ENCODE assay signal across 15 cellular contexts in genomic region chr9:94846739-94847138, GRCh38.
DNase-seq lines count a peak whose midpoint lies in the region; ATAC-seq, FAIRE-seq and TF ChIP-seq lines count a peak whose summit lies in the region.
"Had no signal": no experiment of that assay in that cellular context is flagged by ENCODE, and none has a peak within 500 bp of the region (broad histone marks: within the 10 kb centered on the region; RNA-seq: fewer than 3 reads in every experiment).

No MANE protein-coding gene starts in this region.

- CTCF ChIA-PET in Caco-2 (lab: Charles Lee) (no interaction called here), GM12878 (lab: Yijun Ruan, JAX) (no interaction called here)

- WGBS in GM12878 (ENCODE audit: insufficient coverage, insufficient replicate concordance, low lambda C conversion rate, missing lambda C conversion rate): 100% methylated on average over 3 of the region's 3 CpGs
- WGBS in trophoblast cell (ENCODE audit: extremely low coverage, insufficient coverage, insufficient read length): no CpG with 5 or more reads among the region's 3 CpGs

- H4K20me1 ChIP-seq in GM12878 (ENCODE audit: control insufficient read depth, insufficient read depth): no peaks in the 10 kb centered on the region

- H3K14ac ChIP-seq in trophoblast cell (ENCODE audit: low read length): no peak overlapping the region

- H3K27me3 Mint-ChIP-seq in Caco-2 (ENCODE audit: insufficient read depth, unreplicated experiment): no peaks in the 10 kb centered on the region

- peaks cover 19% of the 10 kb centered on the region for H3K4me1 Mint-ChIP-seq in Caco-2 (ENCODE audit: low read depth, unreplicated experiment)
- H3K4me1 Mint-ChIP-seq: CD14-positive monocyte had no signal

- TF ChIP-seq CTCF in Caco-2 (IDR thresholded peaks at IDR 0.05; ENCODE audit: insufficient read depth in 1 of 2, low read depth in 1 of 2, low read length in 1 of 2, severe bottlenecking in 1 of 2, unreplicated experiment in 1 of 2): no peak
- TF ChIP-seq CTCF in GM12878 (IDR thresholded peaks at IDR 0.05 in 2 of 3, conservative IDR thresholded peaks at IDR 0.05 in 1 of 3; ENCODE audit: control insufficient read depth in 2 of 3, extremely low read depth in 1 of 3, insufficient read depth in 1 of 3, low read depth in 3 of 3, low read length in 3 of 3): no peak

- H3K79me2 ChIP-seq in GM12878 (ENCODE audit: control insufficient read depth, insufficient read depth, low read length): no peaks in the 10 kb centered on the region
- no peaks in the 10 kb centered on the region for H3K79me2 ChIP-seq in trophoblast cell (ENCODE audit: control insufficient read depth, insufficient read depth, low read length, poor library complexity)

- H3K9me3 ChIP-seq in Caco-2 (no peaks in the 10 kb centered on the region), GM12878 (replicated peaks; ENCODE audit: control insufficient read depth, insufficient read depth, low read length) (no peaks in the 10 kb centered on the region), muscle layer of duodenum (ENCODE audit: control insufficient read depth in 1 of 2, low read length in 2 of 2) (no peaks in the 10 kb centered on the region), trophoblast cell (ENCODE audit: insufficient read depth, low read depth, low read length) (no peaks in the 10 kb centered on the region)
- H3K9me3 ChIP-seq: MG63 had no signal

- H4K12ac ChIP-seq in trophoblast cell (ENCODE audit: low read depth, low read length): no peak overlapping the region

- H3K4me1 ChIP-seq in Caco-2 (peaks cover 6% of the 10 kb centered on the region), GM12878 (ENCODE audit: control insufficient read depth, insufficient read depth, low read length) (no peaks in the 10 kb centered on the region), muscle layer of duodenum (ENCODE audit: control insufficient read depth in 1 of 2, insufficient read depth in 2 of 2, low read length in 2 of 2) (no peaks in the 10 kb centered on the region), trophoblast cell (ENCODE audit: control insufficient read depth in 1 of 2, insufficient read depth in 2 of 2, low read length in 2 of 2) (peaks cover 5% of the 10 kb centered on the region in 2 experiments)

- no peak overlapping the region for H2BK12ac ChIP-seq in trophoblast cell (ENCODE audit: low read length)

- H3K36me3 ChIP-seq in Caco-2 (ENCODE audit: control insufficient read depth, insufficient read depth, low read length) (no peaks in the 10 kb centered on the region), GM12878 (ENCODE audit: control insufficient read depth in 2 of 2, insufficient read depth in 2 of 2, low read length in 1 of 2) (no peaks in the 10 kb centered on the region), muscle layer of duodenum (ENCODE audit: control insufficient read depth in 1 of 2, insufficient read depth in 2 of 2, low read length in 2 of 2) (no peaks in the 10 kb centered on the region), trophoblast cell (ENCODE audit: control insufficient read depth in 1 of 2, insufficient read depth in 2 of 2, low read length in 2 of 2) (peaks cover 0 to 1% of the 10 kb centered on the region in 2 experiments)
- H3K36me3 ChIP-seq: MG63 had no signal

- RAD21 ChIA-PET in GM12878 (lab: Charles Lee; ENCODE audit: unreplicated experiment): no interaction called here

- no TSS peak for BruUV-seq in Caco-2 (replicated peaks; lab: Mats Ljungman, UMichigan)
- no TSS peak for BruUV-seq in GM12878 (replicated peaks; lab: Mats Ljungman, UMichigan)

- H4K8ac ChIP-seq in trophoblast cell (ENCODE audit: low read depth, low read length): no peak overlapping the region

- no peak overlapping the region for H2AFZ ChIP-seq in GM12878 (ENCODE audit: control insufficient read depth, low read depth, low read length)
- H2AFZ ChIP-seq in trophoblast cell (ENCODE audit: insufficient read depth, low read length, poor library complexity): no peak overlapping the region

- peaks cover 10% of the 10 kb centered on the region for H3K9me3 Mint-ChIP-seq in Caco-2 (ENCODE audit: unreplicated experiment)
- H3K9me3 Mint-ChIP-seq: CD14-positive monocyte had no signal

- H3K18ac ChIP-seq in trophoblast cell (ENCODE audit: low read length): no peak overlapping the region

- no peak overlapping the region for H3K23ac ChIP-seq in trophoblast cell (ENCODE audit: low read length)

- SMC1A ChIA-PET in GM12878 (lab: Charles Lee; ENCODE audit: uncharacterized antibody, unreplicated experiment): interaction anchor here (1.3 to 3.2 kb wide), 2 partner anchors 14 to 39 kb away, joined by 3 to 10 read pairs; no protein-coding TSS in a partner anchor

- H3K27me3 ChIP-seq in Caco-2 (replicated peaks; ENCODE audit: control insufficient read depth, insufficient read depth, low read length) (no peaks in the 10 kb centered on the region), GM12878 (replicated peaks in 1 of 2; ENCODE audit: control insufficient read depth in 2 of 2, insufficient read depth in 2 of 2, low read length in 1 of 2) (no peaks in the 10 kb centered on the region), muscle layer of duodenum (ENCODE audit: low read depth, low read length) (no peaks in the 10 kb centered on the region), trophoblast cell (ENCODE audit: insufficient read depth, low read length) (no peaks in the 10 kb centered on the region)
- H3K27me3 ChIP-seq: MG63 had no signal

- no peak for FAIRE-seq in GM12878 (lab: Jason Lieb, UNC)
- FAIRE-seq: H1 had no signal

- H3K9ac ChIP-seq in GM12878 (ENCODE audit: control insufficient read depth, insufficient read depth, low read length) (no peak overlapping the region), trophoblast cell (ENCODE audit: low read length) (no peak overlapping the region)

- intact Hi-C loops in Caco-2 (cut with micrococcal nuclease; ENCODE audit: unreplicated experiment) (no loop called here), GM12878 (cut with micrococcal nuclease; ENCODE audit: unreplicated experiment) (no loop called here)

- ATAC-seq in GM12878 (no peak), HG02870 (IDR thresholded peaks at IDR 0.05; ENCODE audit: unreplicated experiment) (no peak)

- peaks cover 4% of the 10 kb centered on the region for H3K79me1 ChIP-seq in trophoblast cell (ENCODE audit: low read length)

- no peak overlapping the region for H4K91ac ChIP-seq in trophoblast cell (ENCODE audit: low read depth, low read length)

- H2AK5ac ChIP-seq in trophoblast cell (ENCODE audit: low read length): no peak overlapping the region

- H3K4me2 ChIP-seq in GM12878 (ENCODE audit: control insufficient read depth, insufficient read depth) (no peak overlapping the region), trophoblast cell (ENCODE audit: low read length) (no peak overlapping the region)

- no peak for TF ChIP-seq EP300 in GM12878 (IDR thresholded peaks at IDR 0.05; ENCODE audit: borderline replicate concordance in 1 of 2, control insufficient read depth in 1 of 2, low read depth in 2 of 2, low read length in 2 of 2)

- H3K4me3 Mint-ChIP-seq in Caco-2 (ENCODE audit: unreplicated experiment): no peak overlapping the region
- H3K4me3 Mint-ChIP-seq: CD14-positive monocyte had no signal

- no peak for TF ChIP-seq POLR2A in GM12878 (IDR thresholded peaks at IDR 0.05; ENCODE audit: low read depth, low read length)

- no peak for DNase-seq in Caco-2
- no peak for DNase-seq in GM12878 (ENCODE audit: low read depth, low spot score)
- DNase-seq in trophoblast cell: no peak
- DNase-seq in ecto neural progenitor cell (ENCODE audit: low spot score): no peak
- DNase-seq: COR-L47, MG63, NCI-H1092, NCI-H146, NCI-H2081 treated with DMSO at 0.1 percent for 48 hours, NCI-H510A treated with DMSO at 0.1 percent for 48 hours had no signal

- H3K36me3 Mint-ChIP-seq in Caco-2 (ENCODE audit: insufficient read depth, unreplicated experiment): peaks cover 13% of the 10 kb centered on the region

- H3K27ac ChIP-seq in GM12878 (ENCODE audit: control insufficient read depth, insufficient read depth) (no peak overlapping the region), muscle layer of duodenum (ENCODE audit: low read length) (peak overlapping the region; percentile 16), skin epidermis (peak overlapping the region in 12 of 21 experiments; percentile 19 to 85 (median 72)), trophoblast cell (ENCODE audit: low read depth, low read length) (no peak overlapping the region)

- TF ChIP-seq RAD21 in GM12878 (IDR thresholded peaks at IDR 0.05; ENCODE audit: insufficient read depth, low read depth, low read length): no peak

- POLR2A ChIA-PET in Caco-2 (lab: Charles Lee) (no interaction called here), GM12878 (lab: Charles Lee) (no interaction called here)

- H3K4ac ChIP-seq in trophoblast cell (ENCODE audit: low read depth, low read length): no peak overlapping the region

- H3K27ac Mint-ChIP-seq in Caco-2 (ENCODE audit: unreplicated experiment): peak overlapping the region; percentile 24

- no peak overlapping the region for H2BK5ac ChIP-seq in trophoblast cell (ENCODE audit: low read depth, low read length, poor library complexity)

- in situ Hi-C loops in GM12878 (cut with MboI): no loop called here

- no peak overlapping the region for H2BK120ac ChIP-seq in trophoblast cell (ENCODE audit: insufficient read depth, low read length, poor library complexity)

- no peak overlapping the region for H3K4me3 ChIP-seq in Caco-2 (ENCODE audit: low read depth, low read length)
- H3K4me3 ChIP-seq in GM12878: no peak overlapping the region
- H3K4me3 ChIP-seq in muscle layer of duodenum (ENCODE audit: low read depth in 1 of 2, low read length in 2 of 2): no peak overlapping the region
- H3K4me3 ChIP-seq in skin epidermis: no peak overlapping the region
- no peak overlapping the region for H3K4me3 ChIP-seq in trophoblast cell (ENCODE audit: low read depth, low read length)
- H3K4me3 ChIP-seq: MG63 had no signal

Comparison
In these comparisons a context has a peak if more than half of its experiments do, and no peak if none do; other contexts are left out.
1. H3K27ac ChIP-seq: peak in muscle layer of duodenum (single experiment) and skin epidermis (12 of 21); none in GM12878 (single experiment) and trophoblast cell (single experiment).